21 cellular contexts compared by ENCODE assay signal in genomic region chr15:89389841-89390603, GRCh38. TPM values are rescaled to one million over a fixed set of nuclear protein-coding genes. Genes with fewer than 3 reads are reported as not detected.
A peak's percentile ranks its signal among the peaks of the same experiment; 100 is the strongest.
DNase-seq lines count a peak whose midpoint lies in the region; ATAC-seq, FAIRE-seq and TF ChIP-seq lines count a peak whose summit lies in the region.
"Had no signal": no experiment of that assay in that cellular context is flagged by ENCODE, and none has a peak within 500 bp of the region (broad histone marks: within the 10 kb centered on the region; RNA-seq: fewer than 3 reads in every experiment).

No MANE protein-coding gene starts in this region.

- FAIRE-seq in HepG2 (lab: Jason Lieb, UNC): no peak
- FAIRE-seq: small intestine had no signal

- peak; percentile 33; the same call in 2 of the 3 replicates for ATAC-seq in HepG2
- no peak for ATAC-seq in right lobe of liver
- ATAC-seq in GM21529 (IDR thresholded peaks at IDR 0.05; ENCODE audit: unreplicated experiment): no peak
- ATAC-seq in HG02981 (IDR thresholded peaks at IDR 0.05; ENCODE audit: unreplicated experiment): no peak
- ATAC-seq: activated T-cell treated with anti-CD3 and anti-CD28 coated beads, Interleukin-2, amount 50 U/mL, for 4 hours; HCT116 had no signal

- H3K36me3 ChIP-seq in HepG2 (replicated peaks in 1 of 2; ENCODE audit: control insufficient read depth in 1 of 2, insufficient read depth in 2 of 2, low read length in 2 of 2) (no peaks in the 10 kb centered on the region), right lobe of liver (no peaks in the 10 kb centered on the region), iPS-20b (ENCODE audit: insufficient read depth, low read depth, low read length) (no peaks in the 10 kb centered on the region), transverse colon (no peaks in the 10 kb centered on the region)
- H3K36me3 ChIP-seq: BLaER1, neutrophil, SJSA1 had no signal

- intact Hi-C loops in HepG2 (cut with micrococcal nuclease; ENCODE audit: unreplicated experiment) (no loop called here), right lobe of liver (cut with DNase I) (no loop called here), transverse colon (cut with DNase I; ENCODE audit: low total_unique reads) (no loop called here)

- H4K20me1 ChIP-seq in HepG2 (ENCODE audit: insufficient read depth, low read length): no peaks in the 10 kb centered on the region
- H4K20me1 ChIP-seq: BLaER1 had no signal

- TF ChIP-seq CTCF in HepG2 (CRISPR knock-in tag; IDR thresholded peaks at IDR 0.05) (no peak), right lobe of liver (IDR thresholded peaks at IDR 0.05) (no peak), transverse colon (IDR thresholded peaks at IDR 0.05) (no peak), GM10248 (IDR thresholded peaks at IDR 0.05; ENCODE audit: control extremely low read depth, extremely low read depth, low read depth, missing control alignments) (no peak)

- no peaks in the 10 kb centered on the region for H3K79me2 ChIP-seq in HepG2 (ENCODE audit: insufficient read depth, low read length)

- H3K9ac ChIP-seq in HepG2 (ENCODE audit: insufficient read depth, low read depth, low read length) (no peak overlapping the region), iPS-20b (ENCODE audit: low read depth, low read length) (no peak overlapping the region)
- H3K9ac ChIP-seq: BLaER1 had no signal

- H3K4me3 ChIP-seq in HepG2 (replicated peaks in 1 of 3; ENCODE audit: insufficient read depth in 1 of 3, low read depth in 2 of 3, low read length in 3 of 3) (no peak overlapping the region), right lobe of liver (no peak overlapping the region), iPS-20b (ENCODE audit: low read length) (peak overlapping the region; percentile 13; the same call in 1 of the 2 replicates), transverse colon (no peak overlapping the region)
- H3K4me3 ChIP-seq: BLaER1, lung, SJSA1 had no signal

- no TSS peak for BruUV-seq in HepG2 (replicated peaks; lab: Mats Ljungman, UMichigan)

- CTCF ChIA-PET in HepG2 (lab: Yijun Ruan, JAX; ENCODE audit: low intra/inter-chr PET ratio, low total read pairs) (no interaction called here), GM10248 (lab: Yijun Ruan, JAX) (interaction anchor here (0.9 to 4.8 kb wide), 7 partner anchors 8 to 53 kb away, joined by 3 to 50 read pairs (median 6); no protein-coding TSS in a partner anchor)

- H3K27ac ChIP-seq in HepG2 (ENCODE audit: extremely low read length, insufficient read depth, low read length) (no peak overlapping the region), right lobe of liver (no peak overlapping the region), angular gyrus (ENCODE audit: low read depth, low read length) (peak overlapping the region; percentile 60), iPS-20b (ENCODE audit: low read length) (no peak overlapping the region), transverse colon (no peak overlapping the region)
- H3K27ac ChIP-seq: BLaER1, neutrophil, SJSA1 had no signal

- no peak overlapping the region for H3K4me2 ChIP-seq in HepG2 (ENCODE audit: low read depth, low read length)

- no peak for TF ChIP-seq RAD21 in HepG2 (CRISPR knock-in tag; IDR thresholded peaks at IDR 0.05)

- POLR2A ChIA-PET in HepG2 (lab: Yijun Ruan, JAX) (no interaction called here), GM10248 (lab: Yijun Ruan, JAX) (no interaction called here)

- H3K27me3 ChIP-seq in HepG2 (ENCODE audit: control insufficient read depth in 1 of 2, insufficient read depth in 2 of 2, low read length in 2 of 2): peaks cover 2 to 55% of the 10 kb centered on the region in 2 experiments; a peak in 4 of 5 replicates
- H3K27me3 ChIP-seq in right lobe of liver: no peaks in the 10 kb centered on the region
- peaks cover 99% of the 10 kb centered on the region for H3K27me3 ChIP-seq in iPS-20b (ENCODE audit: insufficient read depth, low read length)
- peaks cover 31% of the 10 kb centered on the region for H3K27me3 ChIP-seq in transverse colon
- H3K27me3 ChIP-seq: BLaER1, neutrophil had no signal

- TF ChIP-seq EP300 in HepG2 (IDR thresholded peaks at IDR 0.05; ENCODE audit: low read depth in 2 of 2, low read length in 2 of 2) (no peak), HepG2 (CRISPR knock-in tag; IDR thresholded peaks at IDR 0.05; ENCODE audit: borderline replicate concordance) (no peak), transverse colon (IDR thresholded peaks at IDR 0.05; ENCODE audit: low read depth) (no peak)

- H3K4me1 ChIP-seq in HepG2 (ENCODE audit: insufficient read depth, low read length): no peaks in the 10 kb centered on the region
- no peaks in the 10 kb centered on the region for H3K4me1 ChIP-seq in right lobe of liver
- H3K4me1 ChIP-seq in iPS-20b (ENCODE audit: insufficient read depth, low read length): peaks cover 12% of the 10 kb centered on the region; the same call in 1 of the 2 replicates
- H3K4me1 ChIP-seq in transverse colon: no peaks in the 10 kb centered on the region
- H3K4me1 ChIP-seq: Caco-2 had no signal

- in situ Hi-C loops in HepG2 (cut with HindIII; ENCODE audit: extremely low pct_ligation_motif_present, low pct_unique_long_range_greater_than_20kb): no loop called here
- in situ Hi-C loops in transverse colon (cut with MboI; ENCODE audit: low pct_ligation_motif_present in 1 of 4, low pct_unique_long_range_greater_than_20kb in 1 of 4, low sequenced_read_pairs in 3 of 4): no loop called here

- TF ChIP-seq POLR2A in HepG2 (IDR thresholded peaks at IDR 0.05; ENCODE audit: insufficient read depth in 1 of 2, low read depth in 2 of 2, low read length in 2 of 2) (no peak), right lobe of liver (IDR thresholded peaks at IDR 0.05) (no peak), transverse colon (IDR thresholded peaks at IDR 0.05) (no peak)

- no peak overlapping the region for H2AFZ ChIP-seq in HepG2 (ENCODE audit: low read length)

- no peak for DNase-seq in HepG2 (ENCODE audit: low spot score)
- no peak for DNase-seq in right lobe of liver
- no peak for DNase-seq in transverse colon
- no peak for DNase-seq in GM10248 (ENCODE audit: extremely low spot score)
- DNase-seq: activated CD4-positive, alpha-beta T cell treated with anti-CD3 and anti-CD28 coated beads, Interleukin-2, amount 10 ng/mL, durations not matched to agents 24 days and 14 days; activated naive CD4-positive, alpha-beta T cell treated with Interleukin-2 at 50 U/mL for 16 hours; activated T-cell treated with anti-CD3 and anti-CD28 coated beads, Interleukin-2, amount 50 U/mL, for 4 hours; Caco-2; DND-41; NCI-H1105; small intestine; stimulated activated CD4-positive, alpha-beta T cell treated with anti-CD3 and anti-CD28 coated beads, Interleukin-2, amount 100 ng/mL, for 24 hours had no signal

- H3K9me3 ChIP-seq in HepG2 (ENCODE audit: low read length): no peaks in the 10 kb centered on the region
- H3K9me3 ChIP-seq in right lobe of liver: no peaks in the 10 kb centered on the region
- no peaks in the 10 kb centered on the region for H3K9me3 ChIP-seq in iPS-20b (ENCODE audit: insufficient read depth, low read depth, low read length)
- no peaks in the 10 kb centered on the region for H3K9me3 ChIP-seq in transverse colon
- H3K9me3 ChIP-seq: BLaER1, Caco-2, neutrophil, SJSA1 had no signal

- 29% methylated on average over 12 of the region's 19 CpGs for WGBS in HepG2 (ENCODE audit: low lambda C conversion rate)
- 25% methylated on average over 5 of the region's 19 CpGs for WGBS in right lobe of liver (ENCODE audit: insufficient coverage, low coverage, low lambda C conversion rate, missing lambda C conversion rate)
- WGBS in transverse colon (ENCODE audit: low coverage in 1 of 2), 2 donors: 75 to 87% methylated on average over 3 to 19 of the region's 19 CpGs

TF ChIP-seq in HepG2, 621 proteins besides CTCF, POLR2A, EP300 and RAD21 (continues in another document):
- TF ChIP-seq FIP1L1 (IDR thresholded peaks at IDR 0.05; ENCODE audit: borderline replicate concordance, insufficient read depth, low read depth, low read length): no peak
- no peak for TF ChIP-seq ETV5 (CRISPR knock-in tag; IDR thresholded peaks at IDR 0.05; ENCODE audit: borderline replicate concordance)
- no peak for TF ChIP-seq ZNF20 (CRISPR knock-in tag; IDR thresholded peaks at IDR 0.05)
- no peak for TF ChIP-seq SRF (IDR thresholded peaks at IDR 0.05; ENCODE audit: low read depth, low read length)
- TF ChIP-seq TAF1 (CRISPR knock-in tag; IDR thresholded peaks at IDR 0.05): no peak

RNA-seq across cellular contexts. Expression of gene POLG, which starts 55.4 kb away (rescaled TPM):
- total RNA-seq in HepG2 (2016; rRNA removed; fragmentation: Illumina TruSeq; extraction: Trizol) (19.1 and 35.5 TPM in 2 replicates), right lobe of liver (10 to 100 TPM; 26.3 to 34.7 (median 30.3) TPM), transverse colon (100 to 1,000 TPM in 2 of 4 donors, 10 to 100 TPM in 2; 64.5 to 204 (median 114) TPM)
- total RNA-seq in HepG2 (2016; cell fraction: cytosol; rRNA removed; fragmentation: Illumina TruSeq; extraction: Trizol; ENCODE audit: low read depth): 6.9 and 8.0 TPM in 2 replicates
- 16.0 and 36.6 TPM in 2 replicates for total RNA-seq in HepG2 (2016; cell fraction: insoluble cytoplasmic fraction; rRNA removed; fragmentation: Illumina TruSeq; extraction: Trizol)
- 11.4 and 21.6 TPM in 2 replicates for total RNA-seq in HepG2 (2016; cell fraction: membrane; rRNA removed; fragmentation: Illumina TruSeq; extraction: Trizol)
- 38.6 and 60.2 TPM in 2 replicates for total RNA-seq in HepG2 (2016; cell fraction: nucleus; rRNA removed; fragmentation: Illumina TruSeq; extraction: Trizol)
- polyA plus RNA-seq in HepG2 (2011; rRNA removed): 25.7 and 26.6 TPM in 2 replicates
- 13.7 and 15.2 TPM in 2 replicates for polyA plus RNA-seq in HepG2 (2011; cell fraction: cytosol; rRNA removed)
- polyA plus RNA-seq in HepG2 (2011; cell fraction: nucleus; rRNA removed): 142 and 145 TPM in 2 replicates
- 28.3 and 36.3 TPM in 2 replicates for polyA plus RNA-seq in HepG2 (2012)
- 3.7 and 4.1 TPM in 2 replicates for polyA plus RNA-seq in HepG2 (2016; cell fraction: cytosol; fragmentation: Illumina TruSeq; extraction: Trizol; ENCODE audit: low read depth)
- polyA plus RNA-seq in HepG2 (2016; cell fraction: insoluble cytoplasmic fraction; fragmentation: Illumina TruSeq; extraction: Trizol; ENCODE audit: low read depth): 16.4 and 17.4 TPM in 2 replicates
- 6.7 and 7.3 TPM in 2 replicates for polyA plus RNA-seq in HepG2 (2016; cell fraction: membrane; fragmentation: Illumina TruSeq; extraction: Trizol; ENCODE audit: low read depth)
- 82.0 and 91.8 TPM in 2 replicates for polyA plus RNA-seq in HepG2 (2016; cell fraction: nucleus; fragmentation: Illumina TruSeq; extraction: Trizol; ENCODE audit: insufficient read depth, low read depth)
- 52.1 and 71.8 TPM in 2 replicates for polyA minus RNA-seq in HepG2 (2011; rRNA and poly(A)+ RNA removed; ENCODE audit: low replicate concordance)
- polyA minus RNA-seq in HepG2 (2011; cell fraction: cytosol; rRNA and poly(A)+ RNA removed): 13.2 and 24.3 TPM in 2 replicates
- 84.7 and 98.0 TPM in 2 replicates for polyA minus RNA-seq in HepG2 (2011; cell fraction: nucleus; rRNA and poly(A)+ RNA removed)
